In genomic region chr20:53655909-53656652, GRCh38 we compare ENCODE assay signal across 8 cellular contexts.
DNase-seq lines count a peak whose midpoint lies in the region; ATAC-seq, FAIRE-seq and TF ChIP-seq lines count a peak whose summit lies in the region.

No MANE protein-coding gene starts in this region.

- no peak overlapping the region for H3K27ac ChIP-seq in HepG2 (ENCODE audit: extremely low read length, insufficient read depth, low read length)
- peak overlapping the region; percentile 44 for H3K27ac ChIP-seq in vagina

- H3K4me1 Mint-ChIP-seq in stimulated activated naive CD8-positive, alpha-beta T cell treated with anti-CD3 and anti-CD28 coated beads, Interleukin-15, Interleukin-2, amounts not matched to agents 100 ng/mL and 50 ng/mL, for 24 hours (ENCODE audit: low read depth): peaks cover 82% of the 10 kb centered on the region
- peaks cover 32% of the 10 kb centered on the region for H3K4me1 Mint-ChIP-seq in activated T-helper 17 cell treated with anti-CD3 and anti-CD28 coated beads, Interleukin-2, amount 50 U/mL, for 72 hours

- TF ChIP-seq CTCF in HepG2 (CRISPR knock-in tag; IDR thresholded peaks at IDR 0.05): no peak
- no peak for TF ChIP-seq CTCF in vagina (IDR thresholded peaks at IDR 0.05)

- no peaks in the 10 kb centered on the region for H3K9me3 Mint-ChIP-seq in stimulated activated naive CD8-positive, alpha-beta T cell treated with anti-CD3 and anti-CD28 coated beads, Interleukin-15, Interleukin-2, amounts not matched to agents 100 ng/mL and 50 ng/mL, for 24 hours
- no peaks in the 10 kb centered on the region for H3K9me3 Mint-ChIP-seq in activated T-helper 17 cell treated with anti-CD3 and anti-CD28 coated beads, Interleukin-2, amount 50 U/mL, for 72 hours

- TF ChIP-seq EP300 in HepG2 (IDR thresholded peaks at IDR 0.05; ENCODE audit: low read depth in 2 of 2, low read length in 2 of 2) (no peak), HepG2 (CRISPR knock-in tag; IDR thresholded peaks at IDR 0.05; ENCODE audit: borderline replicate concordance) (no peak)

- no peak for FAIRE-seq in HepG2 (lab: Jason Lieb, UNC)

- peak overlapping the region; percentile 27 for H3K4me3 Mint-ChIP-seq in stimulated activated naive CD8-positive, alpha-beta T cell treated with anti-CD3 and anti-CD28 coated beads, Interleukin-15, Interleukin-2, amounts not matched to agents 100 ng/mL and 50 ng/mL, for 24 hours
- H3K4me3 Mint-ChIP-seq in activated T-helper 17 cell treated with anti-CD3 and anti-CD28 coated beads, Interleukin-2, amount 50 U/mL, for 72 hours: peak overlapping the region; percentile 69

- TF ChIP-seq POLR2A in HepG2 (IDR thresholded peaks at IDR 0.05; ENCODE audit: insufficient read depth in 1 of 2, low read depth in 2 of 2, low read length in 2 of 2): no peak
- no peak for TF ChIP-seq POLR2A in vagina (IDR thresholded peaks at IDR 0.05)

- H3K27me3 Mint-ChIP-seq in stimulated activated naive CD8-positive, alpha-beta T cell treated with anti-CD3 and anti-CD28 coated beads, Interleukin-15, Interleukin-2, amounts not matched to agents 100 ng/mL and 50 ng/mL, for 24 hours: no peaks in the 10 kb centered on the region
- no peaks in the 10 kb centered on the region for H3K27me3 Mint-ChIP-seq in activated T-helper 17 cell treated with anti-CD3 and anti-CD28 coated beads, Interleukin-2, amount 50 U/mL, for 72 hours

- no peak for TF ChIP-seq RAD21 in HepG2 (CRISPR knock-in tag; IDR thresholded peaks at IDR 0.05)

- BruUV-seq in HepG2 (replicated peaks; lab: Mats Ljungman, UMichigan): no TSS peak

- no peaks in the 10 kb centered on the region for H3K79me2 ChIP-seq in HepG2 (ENCODE audit: insufficient read depth, low read length)

- POLR2A ChIA-PET in HepG2 (lab: Yijun Ruan, JAX): interaction anchor here (0.6 to 1.6 kb wide), 3 partner anchors 13 to 63 kb away, joined by 3 read pairs; partner anchors contain the start of gene ZNF217

- DNase-seq in stimulated activated naive CD8-positive, alpha-beta T cell treated with anti-CD3 and anti-CD28 coated beads, Interleukin-15, Interleukin-2, amounts not matched to agents 100 U/mL and 50 U/mL, for 24 hours: no peak
- DNase-seq in HepG2 (ENCODE audit: low spot score) (no peak), vagina (ENCODE audit: extremely low spot score in 2 of 2) (no peak), NCI-H128 (lab: John Stamatoyannopoulos, UW; ENCODE audit: unreplicated experiment) (no peak)

- no peaks in the 10 kb centered on the region for H3K27me3 ChIP-seq in HepG2 (ENCODE audit: control insufficient read depth in 1 of 2, insufficient read depth in 2 of 2, low read length in 2 of 2)
- H3K27me3 ChIP-seq in vagina: no peaks in the 10 kb centered on the region

- ATAC-seq in stimulated activated naive CD8-positive, alpha-beta T cell treated with anti-CD3 and anti-CD28 coated beads, Interleukin-15, Interleukin-2, amounts not matched to agents 100 U/mL and 50 U/mL, for 24 hours: no peak
- ATAC-seq in activated T-helper 17 cell treated with anti-CD3 and anti-CD28 coated beads, Interleukin-2, amount 50 U/mL, for 72 hours (replicated peaks): peak; percentile 8
- ATAC-seq in HepG2 (no peak), GM19351 (IDR thresholded peaks at IDR 0.05; ENCODE audit: unreplicated experiment) (no peak), HG02642 (IDR thresholded peaks at IDR 0.05; ENCODE audit: poor library complexity, unreplicated experiment) (no peak)

- peak overlapping the region; percentile 30 for H2AFZ ChIP-seq in HepG2 (ENCODE audit: low read length)

- intact Hi-C loops in HepG2 (cut with micrococcal nuclease; ENCODE audit: unreplicated experiment): no loop called here
- intact Hi-C loops in vagina (cut with DNase I): no loop called here

- CTCF ChIA-PET in HepG2 (lab: Yijun Ruan, JAX; ENCODE audit: low intra/inter-chr PET ratio, low total read pairs): no interaction called here

- H3K4me2 ChIP-seq in HepG2 (ENCODE audit: low read depth, low read length): no peak overlapping the region

- H3K9ac ChIP-seq in HepG2 (ENCODE audit: insufficient read depth, low read depth, low read length): no peak overlapping the region

- 64% methylated on average over 6 of the region's 6 CpGs for WGBS in HepG2 (ENCODE audit: low lambda C conversion rate)

- peaks cover 74% of the 10 kb centered on the region for H3K4me1 ChIP-seq in HepG2 (ENCODE audit: insufficient read depth, low read length)
- peaks cover 60% of the 10 kb centered on the region for H3K4me1 ChIP-seq in vagina

- H3K36me3 Mint-ChIP-seq in stimulated activated naive CD8-positive, alpha-beta T cell treated with anti-CD3 and anti-CD28 coated beads, Interleukin-15, Interleukin-2, amounts not matched to agents 100 ng/mL and 50 ng/mL, for 24 hours (ENCODE audit: low read depth): no peaks in the 10 kb centered on the region
- no peaks in the 10 kb centered on the region for H3K36me3 Mint-ChIP-seq in activated T-helper 17 cell treated with anti-CD3 and anti-CD28 coated beads, Interleukin-2, amount 50 U/mL, for 72 hours (ENCODE audit: low read depth)

- H3K36me3 ChIP-seq in HepG2 (replicated peaks in 1 of 2; ENCODE audit: control insufficient read depth in 1 of 2, insufficient read depth in 2 of 2, low read length in 2 of 2): no peaks in the 10 kb centered on the region
- no peaks in the 10 kb centered on the region for H3K36me3 ChIP-seq in vagina

- no peaks in the 10 kb centered on the region for H4K20me1 ChIP-seq in HepG2 (ENCODE audit: insufficient read depth, low read length)

- H3K4me3 ChIP-seq in HepG2 (replicated peaks in 1 of 3; ENCODE audit: insufficient read depth in 1 of 3, low read depth in 2 of 3, low read length in 3 of 3) (no peak overlapping the region), vagina (no peak overlapping the region)

- H3K9me3 ChIP-seq in HepG2 (ENCODE audit: low read length) (no peaks in the 10 kb centered on the region), vagina (no peaks in the 10 kb centered on the region)

- in situ Hi-C loops in HepG2 (cut with HindIII; ENCODE audit: extremely low pct_ligation_motif_present, low pct_unique_long_range_greater_than_20kb): no loop called here

- H3K27ac Mint-ChIP-seq in stimulated activated naive CD8-positive, alpha-beta T cell treated with anti-CD3 and anti-CD28 coated beads, Interleukin-15, Interleukin-2, amounts not matched to agents 100 ng/mL and 50 ng/mL, for 24 hours: peak overlapping the region; percentile 88
- peak overlapping the region; percentile 77 for H3K27ac Mint-ChIP-seq in activated T-helper 17 cell treated with anti-CD3 and anti-CD28 coated beads, Interleukin-2, amount 50 U/mL, for 72 hours

TF ChIP-seq in HepG2, 621 proteins besides CTCF, POLR2A, EP300 and RAD21 (continues in another document):
- no peak for TF ChIP-seq ZNF414 (CRISPR knock-in tag; IDR thresholded peaks at IDR 0.05)
- TF ChIP-seq CREB1 (IDR thresholded peaks at IDR 0.05): no peak
- TF ChIP-seq CREB1 (CRISPR knock-in tag; IDR thresholded peaks at IDR 0.05): peak; percentile 5; the same call in 1 of the 2 replicates
- 0 out of 4 replicates have a peak, but pooled peaks of 1 of the 2 experiments have one; percentile 6 for TF ChIP-seq MAFK (conservative IDR thresholded peaks at IDR 0.05 in 1 of 2, IDR thresholded peaks at IDR 0.05 in 1 of 2; ENCODE audit: low read length in 2 of 2)
- TF ChIP-seq ZFP36L2 (CRISPR knock-in tag; IDR thresholded peaks at IDR 0.05): no peak
- TF ChIP-seq DMAP1 (CRISPR knock-in tag; IDR thresholded peaks at IDR 0.05): no peak
- 0 out of 2 replicates have a peak, but pooled peaks have one; percentile 2 for TF ChIP-seq ZNF816 (CRISPR knock-in tag; IDR thresholded peaks at IDR 0.05; ENCODE audit: borderline replicate concordance)
